In genomic region chr9:114117614-114117995, GRCh38 we compare ENCODE assay signal across 1 cellular context.
A peak's percentile ranks its signal among the peaks of the same experiment; 100 is the strongest.
TF ChIP-seq lines count a peak whose summit lies in the region.

No MANE protein-coding gene starts in this region.

TF ChIP-seq in HepG2, 621 proteins besides CTCF, POLR2A, EP300 and RAD21 (continued from another document and continues in another):
- TF ChIP-seq, protein P1, sequence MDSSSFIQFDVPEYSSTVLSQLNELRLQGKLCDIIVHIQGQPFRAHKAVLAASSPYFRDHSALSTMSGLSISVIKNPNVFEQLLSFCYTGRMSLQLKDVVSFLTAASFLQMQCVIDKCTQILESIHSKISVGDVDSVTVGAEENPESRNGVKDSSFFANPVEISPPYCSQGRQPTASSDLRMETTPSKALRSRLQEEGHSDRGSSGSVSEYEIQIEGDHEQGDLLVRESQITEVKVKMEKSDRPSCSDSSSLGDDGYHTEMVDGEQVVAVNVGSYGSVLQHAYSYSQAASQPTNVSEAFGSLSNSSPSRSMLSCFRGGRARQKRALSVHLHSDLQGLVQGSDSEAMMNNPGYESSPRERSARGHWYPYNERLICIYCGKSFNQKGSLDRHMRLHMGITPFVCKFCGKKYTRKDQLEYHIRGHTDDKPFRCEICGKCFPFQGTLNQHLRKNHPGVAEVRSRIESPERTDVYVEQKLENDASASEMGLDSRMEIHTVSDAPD (CRISPR knock-in tag; IDR thresholded peaks at IDR 0.05): no peak
- TF ChIP-seq ZNF326 (CRISPR knock-in tag; IDR thresholded peaks at IDR 0.05; ENCODE audit: borderline replicate concordance) (no peak), ZNF121 (CRISPR knock-in tag; IDR thresholded peaks at IDR 0.05) (peak; percentile 95), ZNF775 (CRISPR knock-in tag; IDR thresholded peaks at IDR 0.05; ENCODE audit: borderline replicate concordance) (no peak), HNF1A (IDR thresholded peaks at IDR 0.05; ENCODE audit: low read depth) (no peak), HNF1A (CRISPR knock-in tag; IDR thresholded peaks at IDR 0.05; ENCODE audit: borderline replicate concordance) (no peak), BRD4 (CRISPR knock-in tag; IDR thresholded peaks at IDR 0.05) (no peak), ETV6 (CRISPR knock-in tag; conservative IDR thresholded peaks at IDR 0.05) (no peak), ZFX (CRISPR knock-in tag; IDR thresholded peaks at IDR 0.05; ENCODE audit: low read depth) (peak; percentile 62), MAFK (conservative IDR thresholded peaks at IDR 0.05 in 1 of 2, IDR thresholded peaks at IDR 0.05 in 1 of 2; ENCODE audit: low read length in 2 of 2) (peak; percentile 43 to 50), ARNT2 (CRISPR knock-in tag; IDR thresholded peaks at IDR 0.05; ENCODE audit: low read depth) (no peak), ZKSCAN1 (IDR thresholded peaks at IDR 0.05; ENCODE audit: low read length) (no peak), ARNT (IDR thresholded peaks at IDR 0.05) (no peak), CC2D1A (CRISPR knock-in tag; IDR thresholded peaks at IDR 0.05) (no peak), E2F2 (CRISPR knock-in tag; IDR thresholded peaks at IDR 0.05; ENCODE audit: borderline replicate concordance) (no peak), GTF2F1 (IDR thresholded peaks at IDR 0.05; ENCODE audit: low read length) (no peak), ATM (IDR thresholded peaks at IDR 0.05; ENCODE audit: borderline replicate concordance) (no peak), HDAC2 (CRISPR knock-in tag; IDR thresholded peaks at IDR 0.05) (peak; percentile 26; the same call in 1 of the 2 replicates), MYC (CRISPR knock-in tag; IDR thresholded peaks at IDR 0.05; ENCODE audit: borderline replicate concordance) (no peak; the same call in 1 of the 2 replicates), ZNF850 (CRISPR knock-in tag; conservative IDR thresholded peaks at IDR 0.05) (no peak), CBX5 (CRISPR knock-in tag; IDR thresholded peaks at IDR 0.05; ENCODE audit: borderline replicate concordance) (no peak), IKZF4 (CRISPR knock-in tag; IDR thresholded peaks at IDR 0.05; ENCODE audit: borderline replicate concordance, low read depth, not compliant biosample characterization) (no peak), AKNA (CRISPR knock-in tag; IDR thresholded peaks at IDR 0.05; ENCODE audit: borderline replicate concordance) (no peak)
- TF ChIP-seq, protein P2, sequence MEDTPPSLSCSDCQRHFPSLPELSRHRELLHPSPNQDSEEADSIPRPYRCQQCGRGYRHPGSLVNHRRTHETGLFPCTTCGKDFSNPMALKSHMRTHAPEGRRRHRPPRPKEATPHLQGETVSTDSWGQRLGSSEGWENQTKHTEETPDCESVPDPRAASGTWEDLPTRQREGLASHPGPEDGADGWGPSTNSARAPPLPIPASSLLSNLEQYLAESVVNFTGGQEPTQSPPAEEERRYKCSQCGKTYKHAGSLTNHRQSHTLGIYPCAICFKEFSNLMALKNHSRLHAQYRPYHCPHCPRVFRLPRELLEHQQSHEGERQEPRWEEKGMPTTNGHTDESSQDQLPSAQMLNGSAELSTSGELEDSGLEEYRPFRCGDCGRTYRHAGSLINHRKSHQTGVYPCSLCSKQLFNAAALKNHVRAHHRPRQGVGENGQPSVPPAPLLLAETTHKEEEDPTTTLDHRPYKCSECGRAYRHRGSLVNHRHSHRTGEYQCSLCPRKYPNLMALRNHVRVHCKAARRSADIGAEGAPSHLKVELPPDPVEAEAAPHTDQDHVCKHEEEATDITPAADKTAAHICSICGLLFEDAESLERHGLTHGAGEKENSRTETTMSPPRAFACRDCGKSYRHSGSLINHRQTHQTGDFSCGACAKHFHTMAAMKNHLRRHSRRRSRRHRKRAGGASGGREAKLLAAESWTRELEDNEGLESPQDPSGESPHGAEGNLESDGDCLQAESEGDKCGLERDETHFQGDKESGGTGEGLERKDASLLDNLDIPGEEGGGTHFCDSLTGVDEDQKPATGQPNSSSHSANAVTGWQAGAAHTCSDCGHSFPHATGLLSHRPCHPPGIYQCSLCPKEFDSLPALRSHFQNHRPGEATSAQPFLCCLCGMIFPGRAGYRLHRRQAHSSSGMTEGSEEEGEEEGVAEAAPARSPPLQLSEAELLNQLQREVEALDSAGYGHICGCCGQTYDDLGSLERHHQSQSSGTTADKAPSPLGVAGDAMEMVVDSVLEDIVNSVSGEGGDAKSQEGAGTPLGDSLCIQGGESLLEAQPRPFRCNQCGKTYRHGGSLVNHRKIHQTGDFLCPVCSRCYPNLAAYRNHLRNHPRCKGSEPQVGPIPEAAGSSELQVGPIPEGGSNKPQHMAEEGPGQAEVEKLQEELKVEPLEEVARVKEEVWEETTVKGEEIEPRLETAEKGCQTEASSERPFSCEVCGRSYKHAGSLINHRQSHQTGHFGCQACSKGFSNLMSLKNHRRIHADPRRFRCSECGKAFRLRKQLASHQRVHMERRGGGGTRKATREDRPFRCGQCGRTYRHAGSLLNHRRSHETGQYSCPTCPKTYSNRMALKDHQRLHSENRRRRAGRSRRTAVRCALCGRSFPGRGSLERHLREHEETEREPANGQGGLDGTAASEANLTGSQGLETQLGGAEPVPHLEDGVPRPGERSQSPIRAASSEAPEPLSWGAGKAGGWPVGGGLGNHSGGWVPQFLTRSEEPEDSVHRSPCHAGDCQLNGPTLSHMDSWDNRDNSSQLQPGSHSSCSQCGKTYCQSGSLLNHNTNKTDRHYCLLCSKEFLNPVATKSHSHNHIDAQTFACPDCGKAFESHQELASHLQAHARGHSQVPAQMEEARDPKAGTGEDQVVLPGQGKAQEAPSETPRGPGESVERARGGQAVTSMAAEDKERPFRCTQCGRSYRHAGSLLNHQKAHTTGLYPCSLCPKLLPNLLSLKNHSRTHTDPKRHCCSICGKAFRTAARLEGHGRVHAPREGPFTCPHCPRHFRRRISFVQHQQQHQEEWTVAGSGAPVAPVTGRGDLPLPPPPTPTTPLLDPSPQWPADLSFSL (CRISPR knock-in tag; IDR thresholded peaks at IDR 0.05): no peak
- TF ChIP-seq, protein P3, sequence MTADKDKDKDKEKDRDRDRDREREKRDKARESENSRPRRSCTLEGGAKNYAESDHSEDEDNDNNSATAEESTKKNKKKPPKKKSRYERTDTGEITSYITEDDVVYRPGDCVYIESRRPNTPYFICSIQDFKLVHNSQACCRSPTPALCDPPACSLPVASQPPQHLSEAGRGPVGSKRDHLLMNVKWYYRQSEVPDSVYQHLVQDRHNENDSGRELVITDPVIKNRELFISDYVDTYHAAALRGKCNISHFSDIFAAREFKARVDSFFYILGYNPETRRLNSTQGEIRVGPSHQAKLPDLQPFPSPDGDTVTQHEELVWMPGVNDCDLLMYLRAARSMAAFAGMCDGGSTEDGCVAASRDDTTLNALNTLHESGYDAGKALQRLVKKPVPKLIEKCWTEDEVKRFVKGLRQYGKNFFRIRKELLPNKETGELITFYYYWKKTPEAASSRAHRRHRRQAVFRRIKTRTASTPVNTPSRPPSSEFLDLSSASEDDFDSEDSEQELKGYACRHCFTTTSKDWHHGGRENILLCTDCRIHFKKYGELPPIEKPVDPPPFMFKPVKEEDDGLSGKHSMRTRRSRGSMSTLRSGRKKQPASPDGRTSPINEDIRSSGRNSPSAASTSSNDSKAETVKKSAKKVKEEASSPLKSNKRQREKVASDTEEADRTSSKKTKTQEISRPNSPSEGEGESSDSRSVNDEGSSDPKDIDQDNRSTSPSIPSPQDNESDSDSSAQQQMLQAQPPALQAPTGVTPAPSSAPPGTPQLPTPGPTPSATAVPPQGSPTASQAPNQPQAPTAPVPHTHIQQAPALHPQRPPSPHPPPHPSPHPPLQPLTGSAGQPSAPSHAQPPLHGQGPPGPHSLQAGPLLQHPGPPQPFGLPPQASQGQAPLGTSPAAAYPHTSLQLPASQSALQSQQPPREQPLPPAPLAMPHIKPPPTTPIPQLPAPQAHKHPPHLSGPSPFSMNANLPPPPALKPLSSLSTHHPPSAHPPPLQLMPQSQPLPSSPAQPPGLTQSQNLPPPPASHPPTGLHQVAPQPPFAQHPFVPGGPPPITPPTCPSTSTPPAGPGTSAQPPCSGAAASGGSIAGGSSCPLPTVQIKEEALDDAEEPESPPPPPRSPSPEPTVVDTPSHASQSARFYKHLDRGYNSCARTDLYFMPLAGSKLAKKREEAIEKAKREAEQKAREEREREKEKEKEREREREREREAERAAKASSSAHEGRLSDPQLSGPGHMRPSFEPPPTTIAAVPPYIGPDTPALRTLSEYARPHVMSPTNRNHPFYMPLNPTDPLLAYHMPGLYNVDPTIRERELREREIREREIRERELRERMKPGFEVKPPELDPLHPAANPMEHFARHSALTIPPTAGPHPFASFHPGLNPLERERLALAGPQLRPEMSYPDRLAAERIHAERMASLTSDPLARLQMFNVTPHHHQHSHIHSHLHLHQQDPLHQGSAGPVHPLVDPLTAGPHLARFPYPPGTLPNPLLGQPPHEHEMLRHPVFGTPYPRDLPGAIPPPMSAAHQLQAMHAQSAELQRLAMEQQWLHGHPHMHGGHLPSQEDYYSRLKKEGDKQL (CRISPR knock-in tag; IDR thresholded peaks at IDR 0.05; ENCODE audit: low read depth): no peak
- TF ChIP-seq, protein P4, sequence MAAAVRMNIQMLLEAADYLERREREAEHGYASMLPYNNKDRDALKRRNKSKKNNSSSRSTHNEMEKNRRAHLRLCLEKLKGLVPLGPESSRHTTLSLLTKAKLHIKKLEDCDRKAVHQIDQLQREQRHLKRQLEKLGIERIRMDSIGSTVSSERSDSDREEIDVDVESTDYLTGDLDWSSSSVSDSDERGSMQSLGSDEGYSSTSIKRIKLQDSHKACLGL (CRISPR knock-in tag; IDR thresholded peaks at IDR 0.05): no peak
- TF ChIP-seq, protein P5, sequence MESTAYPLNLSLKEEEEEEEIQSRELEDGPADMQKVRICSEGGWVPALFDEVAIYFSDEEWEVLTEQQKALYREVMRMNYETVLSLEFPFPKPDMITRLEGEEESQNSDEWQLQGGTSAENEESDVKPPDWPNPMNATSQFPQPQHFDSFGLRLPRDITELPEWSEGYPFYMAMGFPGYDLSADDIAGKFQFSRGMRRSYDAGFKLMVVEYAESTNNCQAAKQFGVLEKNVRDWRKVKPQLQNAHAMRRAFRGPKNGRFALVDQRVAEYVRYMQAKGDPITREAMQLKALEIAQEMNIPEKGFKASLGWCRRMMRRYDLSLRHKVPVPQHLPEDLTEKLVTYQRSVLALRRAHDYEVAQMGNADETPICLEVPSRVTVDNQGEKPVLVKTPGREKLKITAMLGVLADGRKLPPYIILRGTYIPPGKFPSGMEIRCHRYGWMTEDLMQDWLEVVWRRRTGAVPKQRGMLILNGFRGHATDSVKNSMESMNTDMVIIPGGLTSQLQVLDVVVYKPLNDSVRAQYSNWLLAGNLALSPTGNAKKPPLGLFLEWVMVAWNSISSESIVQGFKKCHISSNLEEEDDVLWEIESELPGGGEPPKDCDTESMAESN (CRISPR knock-in tag; conservative IDR thresholded peaks at IDR 0.05): no peak
